In genomic region chr17:83173997-83174858, GRCh38 we compare ENCODE assay signal across 10 cellular contexts.
DNase-seq lines count a peak whose midpoint lies in the region; ATAC-seq, FAIRE-seq and TF ChIP-seq lines count a peak whose summit lies in the region.
"Had no signal": no experiment of that assay in that cellular context is flagged by ENCODE, and none has a peak within 500 bp of the region (broad histone marks: within the 10 kb centered on the region; RNA-seq: fewer than 3 reads in every experiment).

No MANE protein-coding gene starts in this region.

- H3K9me3 ChIP-seq in HEK293 (ENCODE audit: control insufficient read depth, insufficient read depth, low read depth, low read length) = no peaks in the 10 kb centered on the region
- no peaks in the 10 kb centered on the region for H3K9me3 ChIP-seq in K562 (replicated peaks; ENCODE audit: control insufficient read depth, insufficient read depth, low read depth, low read length)
- peaks cover 59% of the 10 kb centered on the region for H3K9me3 ChIP-seq in trophoblast cell (ENCODE audit: insufficient read depth, low read depth, low read length)

- H2BK12ac ChIP-seq in trophoblast cell (ENCODE audit: low read length) = no peak overlapping the region

- ATAC-seq in K562 (peak; percentile 28), HG03520 (IDR thresholded peaks at IDR 0.05; ENCODE audit: unreplicated experiment) (no peak)
- ATAC-seq: naive thymus-derived CD4-positive, alpha-beta T cell had no signal

- H2AFZ ChIP-seq in K562 (ENCODE audit: low read depth, low read length) (no peak overlapping the region), trophoblast cell (ENCODE audit: insufficient read depth, low read length, poor library complexity) (no peak overlapping the region)

- H3K9me3 Mint-ChIP-seq in Calu3 (ENCODE audit: low read depth, unreplicated experiment) = no peaks in the 10 kb centered on the region

- peaks cover 3% of the 10 kb centered on the region for H3K36me3 Mint-ChIP-seq in Calu3 (ENCODE audit: insufficient read depth, unreplicated experiment)

- no peak for TF ChIP-seq RAD21 in K562 (CRISPR knock-in tag; conservative IDR thresholded peaks at IDR 0.05 in 1 of 2, IDR thresholded peaks at IDR 0.05 in 1 of 2)

- H3K4me1 Mint-ChIP-seq in Calu3 (ENCODE audit: low read depth, unreplicated experiment) = no peaks in the 10 kb centered on the region

- H3K27me3 ChIP-seq in K562 (ENCODE audit: control insufficient read depth in 2 of 2, insufficient read depth in 2 of 2, low read length in 2 of 2) = peaks cover 37 to 70% of the 10 kb centered on the region in 2 experiments; a peak in 4 of 5 replicates
- H3K27me3 ChIP-seq in trophoblast cell (ENCODE audit: insufficient read depth, low read length) = no peaks in the 10 kb centered on the region

- in situ Hi-C loops in K562 (cut with MboI) = no loop called here

- H3K4me2 ChIP-seq in K562 (ENCODE audit: insufficient read depth, low read length) (no peak overlapping the region), trophoblast cell (ENCODE audit: low read length) (no peak overlapping the region)

- no peak for TF ChIP-seq POLR2A in K562 (conservative IDR thresholded peaks at IDR 0.05)

- no peak overlapping the region for H4K8ac ChIP-seq in trophoblast cell (ENCODE audit: low read depth, low read length)

- BruUV-seq in K562 (replicated peaks; lab: Mats Ljungman, UMichigan) (no TSS peak), Calu3 (replicated peaks; lab: Mats Ljungman, UMichigan) (no TSS peak)

- FAIRE-seq in K562 (lab: Jason Lieb, UNC) = no peak
- FAIRE-seq: colon had no signal

- H2BK120ac ChIP-seq in trophoblast cell (ENCODE audit: insufficient read depth, low read length, poor library complexity) = no peak overlapping the region

- H2BK5ac ChIP-seq in trophoblast cell (ENCODE audit: low read depth, low read length, poor library complexity) = no peak overlapping the region

- DNase-seq in GM03348 (ENCODE audit: low spot score) (peak; percentile 78), K562 (ENCODE audit: extremely low read depth in 1 of 4, low spot score in 3 of 4) (no peak), trophoblast cell (no peak), Calu3 (no peak), pons (ENCODE audit: low spot score) (no peak)
- no peak for DNase-seq in activated CD4-positive, alpha-beta T cell treated with anti-CD3 and anti-CD28 coated beads, Interleukin-2, amount 50 U/mL, for 48 hours

- H3K9ac ChIP-seq in K562 (ENCODE audit: insufficient read depth in 1 of 2, low read depth in 2 of 2, low read length in 2 of 2) = peak overlapping the region in 1 of 2 experiments; percentile 26; a peak in 1 of 4 replicates
- H3K9ac ChIP-seq in trophoblast cell (ENCODE audit: low read length) = no peak overlapping the region

- no peak overlapping the region for H3K4me3 ChIP-seq in HEK293 (ENCODE audit: low read depth, low read length)
- H3K4me3 ChIP-seq in K562 = no peak overlapping the region
- H3K4me3 ChIP-seq in trophoblast cell (ENCODE audit: low read depth, low read length) = peak overlapping the region; percentile 23

- no peak overlapping the region for H4K91ac ChIP-seq in trophoblast cell (ENCODE audit: low read depth, low read length)

- H3K79me1 ChIP-seq in trophoblast cell (ENCODE audit: low read length) = no peaks in the 10 kb centered on the region

- H3K18ac ChIP-seq in trophoblast cell (ENCODE audit: low read length) = no peak overlapping the region

- intact Hi-C loops in K562 (cut with micrococcal nuclease) (no loop called here), Calu3 (cut with micrococcal nuclease; ENCODE audit: unreplicated experiment) (no loop called here)

- TF ChIP-seq CTCF in HEK293 (tag by site-specific recombination; IDR thresholded peaks at IDR 0.05) (no peak), K562 (IDR thresholded peaks at IDR 0.05 in 2 of 3, conservative IDR thresholded peaks at IDR 0.05 in 1 of 3; ENCODE audit: insufficient read depth in 2 of 3, low read depth in 1 of 3, low read length in 3 of 3) (no peak), Calu3 (IDR thresholded peaks at IDR 0.05; ENCODE audit: unreplicated experiment) (no peak)

- H3K79me2 ChIP-seq in K562 (ENCODE audit: control insufficient read depth, insufficient read depth, low read length) = no peaks in the 10 kb centered on the region
- no peaks in the 10 kb centered on the region for H3K79me2 ChIP-seq in trophoblast cell (ENCODE audit: control insufficient read depth, insufficient read depth, low read length, poor library complexity)

- no peak overlapping the region for H4K12ac ChIP-seq in trophoblast cell (ENCODE audit: low read depth, low read length)

- H3K4me3 Mint-ChIP-seq in Calu3 (ENCODE audit: low read depth, unreplicated experiment) = no peak overlapping the region
- H3K4me3 Mint-ChIP-seq: naive thymus-derived CD4-positive, alpha-beta T cell had no signal

- no peak overlapping the region for H2AK5ac ChIP-seq in trophoblast cell (ENCODE audit: low read length)

- H3K23ac ChIP-seq in trophoblast cell (ENCODE audit: low read length) = no peak overlapping the region

- H3K4me1 ChIP-seq in HEK293 (ENCODE audit: control insufficient read depth, insufficient read depth, low read length) (peaks cover 5% of the 10 kb centered on the region), K562 (replicated peaks in 1 of 2; ENCODE audit: control insufficient read depth in 2 of 2, insufficient read depth in 2 of 2, low read length in 2 of 2) (peaks cover 0 to 20% of the 10 kb centered on the region in 2 experiments; a peak in 2 of 5 replicates), trophoblast cell (ENCODE audit: control insufficient read depth in 1 of 2, insufficient read depth in 2 of 2, low read length in 2 of 2) (no peaks in the 10 kb centered on the region)

- no peak overlapping the region for H3K27ac Mint-ChIP-seq in Calu3 (ENCODE audit: unreplicated experiment)
- H3K27ac Mint-ChIP-seq: naive thymus-derived CD4-positive, alpha-beta T cell had no signal

- no peak overlapping the region for H3K14ac ChIP-seq in trophoblast cell (ENCODE audit: low read length)

- POLR2A ChIA-PET in HEK293 (lab: Yijun Ruan, JAX) (no interaction called here), K562 (lab: Yijun Ruan, JAX) (no interaction called here)

- H3K27me3 Mint-ChIP-seq in Calu3 (ENCODE audit: unreplicated experiment) = peaks cover 71% of the 10 kb centered on the region

- no peak for TF ChIP-seq EP300 in K562 (IDR thresholded peaks at IDR 0.05; ENCODE audit: low read length)

- WGBS in K562 (ENCODE audit: insufficient coverage, low coverage, missing lambda C conversion rate) = 6% methylated on average over 24 of the region's 24 CpGs
- WGBS in trophoblast cell (ENCODE audit: extremely low coverage, insufficient coverage, insufficient read length) = no CpG with 5 or more reads among the region's 24 CpGs

- H3K27ac ChIP-seq in HEK293 (ENCODE audit: extremely low read depth, low read depth, low read length) = no peak overlapping the region
- H3K27ac ChIP-seq in K562 (ENCODE audit: extremely low read depth, low read depth, low read length) = no peak overlapping the region
- H3K27ac ChIP-seq in trophoblast cell (ENCODE audit: low read depth, low read length) = no peak overlapping the region

- H3K4ac ChIP-seq in trophoblast cell (ENCODE audit: low read depth, low read length) = no peak overlapping the region

- H3K36me3 ChIP-seq in HEK293 (ENCODE audit: control insufficient read depth in 2 of 2, insufficient read depth in 1 of 2, low read length in 2 of 2) = no peaks in the 10 kb centered on the region
- no peaks in the 10 kb centered on the region for H3K36me3 ChIP-seq in K562 (ENCODE audit: control insufficient read depth, insufficient read depth, low read length)
- no peaks in the 10 kb centered on the region for H3K36me3 ChIP-seq in trophoblast cell (ENCODE audit: control insufficient read depth in 1 of 2, insufficient read depth in 2 of 2, low read length in 2 of 2)

- H4K20me1 ChIP-seq in K562 (replicated peaks; ENCODE audit: control insufficient read depth, insufficient read depth, low read length) = 0 out of 2 replicates have a peak, but pooled peaks cover 3% of the 10 kb centered on the region

- CTCF ChIA-PET in HEK293 (lab: Yijun Ruan, JAX) = interaction anchor here (0.6 kb wide), 1 partner anchor 93 kb away, joined by 3 read pairs; no protein-coding TSS in a partner anchor
- CTCF ChIA-PET in K562 (lab: Yijun Ruan, JAX; ENCODE audit: low intra/inter-chr PET ratio) = no interaction called here
- CTCF ChIA-PET in Calu3 (lab: Charles Lee) = no interaction called here

- H3K9me1 ChIP-seq in K562 (ENCODE audit: control insufficient read depth, insufficient read depth, low read length) = no peaks in the 10 kb centered on the region

TF ChIP-seq in K562, 482 proteins besides CTCF, POLR2A, EP300 and RAD21:
- 0 out of 6 replicates have a peak, but pooled peaks of 1 of the 3 experiments have one; percentile 17 for TF ChIP-seq ZBTB11 (CRISPR knock-in tag; IDR thresholded peaks at IDR 0.05)
- TF ChIP-seq ZNF408 (CRISPR knock-in tag; IDR thresholded peaks at IDR 0.05; ENCODE audit: low read depth) = no peak
